ENCODE assay signal across 8 cellular contexts in the genomic region with DNA sequence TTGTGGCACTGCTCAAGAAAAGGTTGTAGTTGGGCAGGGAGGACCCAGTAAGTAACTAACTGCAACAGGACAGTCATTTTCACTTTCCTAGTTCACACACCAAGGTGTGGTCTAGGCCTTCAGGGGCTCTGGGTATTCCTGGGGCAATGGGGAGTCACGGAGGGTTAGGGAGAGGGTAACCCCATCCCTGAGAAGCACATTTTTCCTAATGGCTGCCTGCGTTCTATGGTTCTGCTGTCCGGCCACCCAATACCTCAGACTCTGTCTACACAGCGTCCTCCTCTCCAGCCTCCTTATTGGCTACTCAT. TPM values are rescaled to one million over a fixed set of nuclear protein-coding genes. Genes with fewer than 3 reads are reported as not detected.
DNase-seq lines count a peak whose midpoint lies in the region; ATAC-seq, FAIRE-seq and TF ChIP-seq lines count a peak whose summit lies in the region.

No MANE protein-coding gene starts in this region.

- peaks cover 38% of the 10 kb centered on the region for H3K79me2 ChIP-seq in DOHH2 (ENCODE audit: control insufficient read depth, low read length)

- H3K4me1 Mint-ChIP-seq in progenitor cell of endocrine pancreas (ENCODE audit: low read depth) = peaks cover 17% of the 10 kb centered on the region

- H3K9me3 ChIP-seq in DOHH2 (ENCODE audit: control insufficient read depth, insufficient read depth, low read length) = no peaks in the 10 kb centered on the region
- no peaks in the 10 kb centered on the region for H3K9me3 ChIP-seq in RWPE2 (ENCODE audit: severe bottlenecking)
- no peaks in the 10 kb centered on the region for H3K9me3 ChIP-seq in esophagus muscularis mucosa

- no peak for FAIRE-seq in urothelium cell line (lab: Jason Lieb, UNC)

- peak overlapping the region; percentile 70 for H3K4me2 ChIP-seq in DOHH2 (ENCODE audit: low read length)

- TF ChIP-seq CTCF in DOHH2 (IDR thresholded peaks at IDR 0.05; ENCODE audit: low read depth, low read length, poor library complexity, severe bottlenecking) = no peak
- no peak for TF ChIP-seq CTCF in RWPE2 (IDR thresholded peaks at IDR 0.05; ENCODE audit: poor library complexity, severe bottlenecking)
- no peak for TF ChIP-seq CTCF in esophagus muscularis mucosa (IDR thresholded peaks at IDR 0.05)
- TF ChIP-seq CTCF in progenitor cell of endocrine pancreas (IDR thresholded peaks at IDR 0.05; ENCODE audit: unreplicated experiment) = no peak

- ATAC-seq in RWPE2 (ENCODE audit: low read depth) (no peak), GM21576 (IDR thresholded peaks at IDR 0.05; ENCODE audit: unreplicated experiment) (no peak)

- intact Hi-C loops in esophagus muscularis mucosa (cut with DNase I) = no loop called here

- H3K4me3 Mint-ChIP-seq in progenitor cell of endocrine pancreas (ENCODE audit: low read depth) = peak overlapping the region; percentile 94

- no peaks in the 10 kb centered on the region for H3F3A ChIP-seq in DOHH2 (ENCODE audit: control insufficient read depth, insufficient read depth)

- H3K9me3 Mint-ChIP-seq in progenitor cell of endocrine pancreas (ENCODE audit: low read depth) = peaks cover 17% of the 10 kb centered on the region

- peak overlapping the region; percentile 100 for H3K27ac Mint-ChIP-seq in progenitor cell of endocrine pancreas

- H3K4me1 ChIP-seq in DOHH2 (ENCODE audit: control insufficient read depth, low read length) (peaks cover 30% of the 10 kb centered on the region), RWPE2 (ENCODE audit: insufficient read depth, poor library complexity, severe bottlenecking) (peaks cover 3% of the 10 kb centered on the region), esophagus muscularis mucosa (peaks cover 8 to 41% (median 39%) of the 10 kb centered on the region in 4 donors)

- H3K36me3 Mint-ChIP-seq in progenitor cell of endocrine pancreas (ENCODE audit: insufficient read depth) = peaks cover 5% of the 10 kb centered on the region

- H3K27ac ChIP-seq in DOHH2 (ENCODE audit: low read depth, low read length) (peak overlapping the region; percentile 42), RWPE2 (ENCODE audit: poor library complexity, severe bottlenecking) (peak overlapping the region; percentile 71), esophagus muscularis mucosa (replicated peaks in 1 of 4) (peak overlapping the region; percentile 88 to 93 (median 90))

- H3K36me3 ChIP-seq in DOHH2 (ENCODE audit: control insufficient read depth, low read length) = peaks cover 7% of the 10 kb centered on the region; the same call in 1 of the 2 replicates
- H3K36me3 ChIP-seq in RWPE2 (ENCODE audit: low read depth) = no peaks in the 10 kb centered on the region
- H3K36me3 ChIP-seq in esophagus muscularis mucosa = no peaks in the 10 kb centered on the region

- no peaks in the 10 kb centered on the region for H4K20me1 ChIP-seq in DOHH2 (ENCODE audit: control insufficient read depth, insufficient read depth, low read depth, low read length)

- no peak for TF ChIP-seq EP300 in esophagus muscularis mucosa (IDR thresholded peaks at IDR 0.05)

- H3K4me3 ChIP-seq in DOHH2 (ENCODE audit: low read length) = peak overlapping the region; percentile 85
- peak overlapping the region; percentile 84 for H3K4me3 ChIP-seq in RWPE2 (ENCODE audit: severe bottlenecking)
- peak overlapping the region; percentile 70 to 85 (median 75) for H3K4me3 ChIP-seq in esophagus muscularis mucosa

- H3K27me3 ChIP-seq in DOHH2 (ENCODE audit: control insufficient read depth, low read length) = no peaks in the 10 kb centered on the region
- H3K27me3 ChIP-seq in RWPE2 (ENCODE audit: insufficient read depth, poor library complexity, severe bottlenecking) = no peaks in the 10 kb centered on the region
- no peaks in the 10 kb centered on the region for H3K27me3 ChIP-seq in esophagus muscularis mucosa

- TF ChIP-seq POLR2A in esophagus muscularis mucosa (IDR thresholded peaks at IDR 0.05; ENCODE audit: low read depth) = no peak

- H3K27me3 Mint-ChIP-seq in progenitor cell of endocrine pancreas = no peaks in the 10 kb centered on the region

- DNase-seq in RWPE2 (ENCODE audit: low spot score) = no peak
- no peak for DNase-seq in esophagus muscularis mucosa (ENCODE audit: extremely low spot score)
- no peak for DNase-seq in progenitor cell of endocrine pancreas (ENCODE audit: low spot score, unreplicated experiment)
- no peak for DNase-seq in NCI-H226
- no peak for DNase-seq in urothelium cell line (ENCODE audit: low spot score)
- no peak for DNase-seq in T1000 (lab: John Stamatoyannopoulos, UW)

- WGBS in esophagus muscularis mucosa = 46% methylated on average over 4 of the region's 4 CpGs

- no peaks in the 10 kb centered on the region for H3K9me2 ChIP-seq in DOHH2 (replicated peaks; ENCODE audit: control insufficient read depth, low read length)

RNA-seq across cellular contexts. Expression of gene PPP1R3F, which starts 0.9 kb away (rescaled TPM):
- total RNA-seq in esophagus muscularis mucosa (10 to 100 TPM; 13.8 to 27.0 (median 16.4) TPM), progenitor cell of endocrine pancreas (9.4 and 10.2 TPM in 2 replicates)

RNA-seq across cellular contexts. Expression of gene FOXP3, which starts 4.1 kb away (rescaled TPM):
- total RNA-seq in esophagus muscularis mucosa (not detected), progenitor cell of endocrine pancreas (0.24 and 0.33 TPM in 2 replicates)

RNA-seq across cellular contexts. Expression of gene CCDC22, which starts 33.4 kb away (rescaled TPM):
- total RNA-seq in esophagus muscularis mucosa (10 to 100 TPM; 12.9 to 18.5 (median 16.2) TPM), progenitor cell of endocrine pancreas (16.0 and 17.7 TPM in 2 replicates)

RNA-seq across cellular contexts. Expression of gene GAGE10, which starts 34.8 kb away (rescaled TPM):
- 1 to 10 TPM in 1 of 4 donors, not detected in 3; 1.2 TPM for total RNA-seq in esophagus muscularis mucosa
- total RNA-seq in progenitor cell of endocrine pancreas = not detected in 2 replicates

RNA-seq across cellular contexts. Expression of gene CACNA1F, which starts 35.5 kb away (rescaled TPM):
- total RNA-seq in esophagus muscularis mucosa (under 1 TPM; under 0.01 to 0.42 (median 0.06) TPM), progenitor cell of endocrine pancreas (0.19 and 0.64 TPM in 2 replicates)
